Comparison of ENCODE assay signal across 9 cellular contexts in the genomic region with DNA sequence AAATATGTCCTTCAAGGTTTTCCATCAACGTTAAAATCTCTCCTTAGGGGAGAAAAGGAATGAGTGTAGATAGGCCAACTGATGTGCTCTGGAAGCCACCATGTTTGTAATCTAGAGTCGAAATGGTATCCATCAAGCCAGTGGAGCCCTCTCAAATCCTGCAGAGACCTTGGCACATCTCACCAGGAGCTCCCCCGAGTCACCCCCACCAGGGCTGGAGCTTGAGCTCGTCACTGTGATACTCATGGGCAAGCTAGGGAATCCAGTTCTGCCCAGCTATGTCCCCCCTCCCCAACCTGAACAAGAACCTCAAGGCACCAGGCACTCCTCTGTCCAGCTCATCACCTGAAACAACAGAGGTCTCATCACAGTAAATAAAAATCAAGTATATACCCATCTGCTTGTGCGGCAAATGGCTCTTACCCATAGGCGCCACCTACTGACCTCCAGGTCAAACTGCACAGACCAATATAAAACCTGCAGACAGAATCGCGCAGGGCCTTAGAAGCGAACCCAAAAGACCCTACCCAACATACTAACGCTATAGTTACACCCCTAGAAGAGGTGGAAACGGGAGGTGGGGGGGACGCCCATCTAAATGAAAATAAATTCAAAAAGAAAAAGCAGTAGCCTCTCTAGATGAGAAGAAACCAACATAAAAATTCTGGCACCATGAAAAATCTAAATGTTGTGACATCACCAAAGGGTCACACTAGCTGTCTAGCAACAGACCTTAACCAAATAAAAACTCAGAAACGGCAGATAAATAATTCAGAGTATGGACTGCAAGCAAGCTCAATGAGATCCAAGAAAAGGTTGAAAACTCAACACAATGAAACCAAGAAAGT.
A peak's percentile ranks its signal among the peaks of the same experiment; 100 is the strongest.
DNase-seq lines count a peak whose midpoint lies in the region; ATAC-seq and TF ChIP-seq lines count a peak whose summit lies in the region.
"Had no signal": no experiment of that assay in that cellular context is flagged by ENCODE, and none has a peak within 500 bp of the region (broad histone marks: within the 10 kb centered on the region; RNA-seq: fewer than 3 reads in every experiment).

No MANE protein-coding gene starts in this region.

- no peaks in the 10 kb centered on the region for H3K9me2 ChIP-seq in PC-3 (replicated peaks; ENCODE audit: low read length)

- H3K9me3 ChIP-seq in PC-3 (ENCODE audit: low read length), result no peaks in the 10 kb centered on the region
- no peaks in the 10 kb centered on the region for H3K9me3 ChIP-seq in CD8-positive, alpha-beta memory T cell (ENCODE audit: low read length)
- H3K9me3 ChIP-seq: neutrophil had no signal

- POLR2A ChIA-PET in PC-3 (lab: Charles Lee; ENCODE audit: unreplicated experiment), result no interaction called here
- POLR2A ChIA-PET in CD8-positive, alpha-beta memory T cell (lab: Charles Lee), result no interaction called here

- no TSS peak for BruUV-seq in PC-3 (replicated peaks; lab: Mats Ljungman, UMichigan)

- no peaks in the 10 kb centered on the region for H3K27me3 Mint-ChIP-seq in CD8-positive, alpha-beta memory T cell

- TF ChIP-seq CTCF in GM13976 (IDR thresholded peaks at IDR 0.05; ENCODE audit: borderline replicate concordance, control extremely low read depth, extremely low read depth, insufficient read depth, missing control alignments) (peak; percentile 31), PC-3 (conservative IDR thresholded peaks at IDR 0.05; ENCODE audit: low read depth, low read length) (peak; percentile 70), epithelial cell of proximal tubule (conservative IDR thresholded peaks at IDR 0.05; ENCODE audit: low read depth, low read length) (peak; percentile 81), lower leg skin (IDR thresholded peaks at IDR 0.05) (no peak)

- WGBS in lower leg skin, 2 donors, result 67 to 75% methylated on average over 13 of the region's 13 CpGs

- peaks cover 14 to 19% (median 18%) of the 10 kb centered on the region in 5 donors for H3K9me3 Mint-ChIP-seq in CD8-positive, alpha-beta memory T cell

- H3K4me1 Mint-ChIP-seq in CD8-positive, alpha-beta memory T cell, result peaks cover 34 to 48% (median 45%) of the 10 kb centered on the region in 3 donors

- no peaks in the 10 kb centered on the region for H3K27me3 ChIP-seq in PC-3 (ENCODE audit: low read length)
- H3K27me3 ChIP-seq in CD8-positive, alpha-beta memory T cell (ENCODE audit: insufficient read depth, low read length, poor library complexity, severe bottlenecking), result no peaks in the 10 kb centered on the region
- H3K27me3 ChIP-seq: neutrophil had no signal

- H3K4me1 ChIP-seq in PC-3 (ENCODE audit: insufficient read depth, low read length), result no peaks in the 10 kb centered on the region
- no peaks in the 10 kb centered on the region for H3K4me1 ChIP-seq in CD8-positive, alpha-beta memory T cell (ENCODE audit: insufficient read depth, low read length)

- no peak overlapping the region for H3K9ac ChIP-seq in PC-3 (ENCODE audit: low read length)

- H3K4me2 ChIP-seq in PC-3 (ENCODE audit: low read length), result no peak overlapping the region

- H3K27ac ChIP-seq in PC-3 (ENCODE audit: low read length), result no peak overlapping the region
- no peak overlapping the region for H3K27ac ChIP-seq in CD8-positive, alpha-beta memory T cell (ENCODE audit: low read depth, low read length)
- H3K27ac ChIP-seq: neutrophil had no signal

- H3F3A ChIP-seq in PC-3 (ENCODE audit: low read length, unreplicated experiment), result no peaks in the 10 kb centered on the region

- no peaks in the 10 kb centered on the region; the same call in 1 of the 2 replicates for H3K36me3 ChIP-seq in PC-3 (ENCODE audit: low read depth, low read length)
- H3K36me3 ChIP-seq in CD8-positive, alpha-beta memory T cell (ENCODE audit: insufficient read depth, low read length), result no peaks in the 10 kb centered on the region
- H3K36me3 ChIP-seq: neutrophil had no signal

- H3K4me3 Mint-ChIP-seq in CD8-positive, alpha-beta memory T cell, result peak overlapping the region in 1 of 7 donors; percentile 2

- H4K20me1 ChIP-seq in PC-3 (ENCODE audit: low read length), result no peaks in the 10 kb centered on the region

- CTCF ChIA-PET in PC-3 (lab: Charles Lee), result no interaction called here
- CTCF ChIA-PET in CD8-positive, alpha-beta memory T cell (lab: Charles Lee), result interaction anchor here (1.1 to 1.5 kb wide), 4 partner anchors 12 to 79 kb away, joined by 3 to 6 read pairs (median 4); no protein-coding TSS in a partner anchor

- H3K36me3 Mint-ChIP-seq in CD8-positive, alpha-beta memory T cell, result peaks cover 5 to 27% (median 20%) of the 10 kb centered on the region in 3 donors

- no peak for TF ChIP-seq POLR2A in lower leg skin (IDR thresholded peaks at IDR 0.05)

- no peak overlapping the region for H3K27ac Mint-ChIP-seq in CD8-positive, alpha-beta memory T cell

- H2AFZ ChIP-seq in PC-3 (ENCODE audit: low read length), result no peak overlapping the region

- in situ Hi-C loops in GM13976 (cut with MboI; ENCODE audit: low sequenced_read_pairs, unreplicated experiment), result no loop called here

- intact Hi-C loops in PC-3 (cut with micrococcal nuclease) (no loop called here), lower leg skin (cut with DNase I; ENCODE audit: low total_unique reads) (no loop called here)

- DNase-seq in GM13976 (ENCODE audit: low spot score), result peak; percentile 47
- DNase-seq in PC-3, result peak; percentile 13
- DNase-seq in epithelial cell of proximal tubule (ENCODE audit: low read depth), result no peak
- DNase-seq in stimulated activated CD4-positive, alpha-beta T cell treated with anti-CD3 and anti-CD28 coated beads, Interleukin-1b, Interleukin-23, amount 100 ng/mL, for 48 hours, result peak; percentile 27
- no peak for DNase-seq in lower leg skin (ENCODE audit: low spot score in 2 of 2)
- no peak for DNase-seq in NCI-H345 treated with DMSO at 0.1 percent for 48 hours (lab: John Stamatoyannopoulos, UW; ENCODE audit: unreplicated experiment)
- DNase-seq in CD8-positive, alpha-beta memory T cell, result no peak

- peak; percentile 65 for ATAC-seq in HG02678 (IDR thresholded peaks at IDR 0.05; ENCODE audit: unreplicated experiment)
- ATAC-seq in PC-3, result no peak; the same call in 1 of the 2 replicates

- no peaks in the 10 kb centered on the region for H3K79me2 ChIP-seq in PC-3 (ENCODE audit: low read length)

- H3K4me3 ChIP-seq in PC-3 (ENCODE audit: low read length), result no peak overlapping the region
- no peak overlapping the region for H3K4me3 ChIP-seq in epithelial cell of proximal tubule (ENCODE audit: low read depth, low read length)
- no peak overlapping the region for H3K4me3 ChIP-seq in lower leg skin (ENCODE audit: low read depth, poor library complexity, severe bottlenecking)
- no peak overlapping the region for H3K4me3 ChIP-seq in CD8-positive, alpha-beta memory T cell (ENCODE audit: low read length)

Comparison
In these comparisons a context has a peak if more than half of its experiments do, and no peak if none do; other contexts are left out.
1. DNase-seq: peak in GM13976 (single experiment), PC-3 (single experiment) and stimulated activated CD4-positive, alpha-beta T cell treated with anti-CD3 and anti-CD28 coated beads, Interleukin-1b, Interleukin-23, amount 100 ng/mL, for 48 hours (single experiment); none in epithelial cell of proximal tubule (single experiment), lower leg skin (0 of 2), NCI-H345 treated with DMSO at 0.1 percent for 48 hours (single experiment) and CD8-positive, alpha-beta memory T cell (0 of 5).
2. CTCF ChIP-seq: peak in GM13976 (single experiment), PC-3 (single experiment) and epithelial cell of proximal tubule (single experiment); none in lower leg skin (0 of 3).